ENCODE assay signal across 18 cellular contexts in the genomic region with DNA sequence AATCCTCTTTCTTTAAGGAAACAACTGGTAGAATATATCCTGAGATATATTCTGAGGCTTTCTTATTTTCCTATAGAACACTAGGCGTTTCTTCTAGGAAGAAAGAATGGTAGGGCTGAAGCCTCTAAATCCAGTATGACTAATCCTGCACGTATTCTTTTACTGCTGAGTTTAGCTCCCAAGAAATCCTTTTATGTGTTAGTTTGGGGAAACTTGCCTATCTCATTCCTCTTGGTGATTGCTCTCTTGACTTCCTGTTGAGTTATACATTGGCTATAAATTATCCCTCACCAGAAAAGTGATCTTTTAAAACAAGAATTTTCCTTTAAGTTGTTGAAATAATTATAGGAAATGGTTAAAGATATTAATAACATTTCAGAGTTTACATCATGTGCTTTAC.
"Had no signal": no experiment of that assay in that cellular context is flagged by ENCODE, and none has a peak within 500 bp of the region (broad histone marks: within the 10 kb centered on the region; RNA-seq: fewer than 3 reads in every experiment).

No MANE protein-coding gene starts in this region.

- ATAC-seq: activated T-cell treated with anti-CD3 and anti-CD28 coated beads, Interleukin-2, amount 50 U/mL, for 4 hours; lower lobe of right lung; natural killer cell; pancreas; psoas muscle; WTC11 had no signal

- H3K27ac ChIP-seq: lower lobe of right lung, neutrophil, pancreas, psoas muscle, right atrium auricular region, thoracic aorta had no signal

- H3K4me3 ChIP-seq: lower lobe of right lung, pancreas, psoas muscle, right atrium auricular region, thoracic aorta had no signal

- H3K9me3 ChIP-seq: lower lobe of right lung, neutrophil, pancreas, psoas muscle, right atrium auricular region, thoracic aorta had no signal

- H3K4me1 ChIP-seq: lower lobe of right lung, pancreas, psoas muscle, right atrium auricular region had no signal

- DNase-seq: activated CD4-positive, alpha-beta T cell treated with anti-CD3 and anti-CD28 coated beads, Interleukin-2, amount 50 U/mL, for 4 hours; activated CD8-positive, alpha-beta memory T cell treated with anti-CD3 and anti-CD28 coated beads, Interleukin-2, amount 50 U/mL, for 48 hours; activated naive CD4-positive, alpha-beta T cell; activated T-cell treated with anti-CD3 and anti-CD28 coated beads, Interleukin-2, amount 50 U/mL, for 4 hours; cerebellar nuclear complex; cortex of kidney; effector CD4-positive, alpha-beta T cell; lower lobe of right lung; natural killer cell; pancreas; psoas muscle; stimulated activated CD4-positive, alpha-beta T cell treated with anti-CD3 and anti-CD28 coated beads, Interleukin-4, amount 100 ng/mL, for 24 hours; stimulated activated naive CD4-positive, alpha-beta T cell treated with Interleukin-2 at 50 U/mL for 16 hours; T-helper 9 cell had no signal

- H3K36me3 ChIP-seq: lower lobe of right lung, neutrophil, pancreas, right atrium auricular region, thoracic aorta had no signal
